In the genomic region with DNA sequence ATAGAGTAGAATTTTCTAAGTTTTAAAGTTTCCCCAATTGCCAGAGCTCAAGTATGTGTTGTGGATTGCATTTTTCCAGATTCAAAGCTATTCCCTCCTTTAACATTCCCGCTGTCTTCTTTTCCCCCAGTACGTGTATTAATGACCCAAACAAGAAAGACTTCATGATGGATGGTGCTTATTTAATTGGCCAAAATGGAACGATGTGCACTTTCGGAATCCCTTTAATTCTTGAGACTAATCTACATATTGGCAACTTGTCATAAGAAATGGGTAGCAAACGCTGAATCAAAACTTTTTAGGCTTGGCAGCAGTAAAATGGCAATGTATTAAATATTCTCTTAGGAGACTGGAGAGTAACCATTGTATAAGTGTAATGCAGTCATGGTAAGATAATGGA, we compare ENCODE assay signal across 35 cellular contexts.
DNase-seq lines count a peak whose midpoint lies in the region; ATAC-seq, FAIRE-seq and TF ChIP-seq lines count a peak whose summit lies in the region.
"Had no signal": no experiment of that assay in that cellular context is flagged by ENCODE, and none has a peak within 500 bp of the region (broad histone marks: within the 10 kb centered on the region; RNA-seq: fewer than 3 reads in every experiment).

No MANE protein-coding gene starts in this region.

- H3K79me1 ChIP-seq in H1 (ENCODE audit: low read depth, low read length): no peaks in the 10 kb centered on the region

- no peaks in the 10 kb centered on the region for H3K27me3 Mint-ChIP-seq in Caco-2 (ENCODE audit: insufficient read depth, unreplicated experiment)
- no peaks in the 10 kb centered on the region for H3K27me3 Mint-ChIP-seq in mesothelial cell of epicardium (ENCODE audit: low read depth)
- H3K27me3 Mint-ChIP-seq in HFFc6 (ENCODE audit: insufficient read depth): peaks cover 13% of the 10 kb centered on the region; the same call in 1 of the 2 replicates
- H3K27me3 Mint-ChIP-seq: B cell; CD4-positive, alpha-beta memory T cell; CD4-positive, alpha-beta T cell; CD8-positive, alpha-beta memory T cell had no signal

- H3K27ac Mint-ChIP-seq in Caco-2 (ENCODE audit: unreplicated experiment) (no peak overlapping the region), mesothelial cell of epicardium (peak overlapping the region; percentile 0), HFFc6 (no peak overlapping the region)
- H3K27ac Mint-ChIP-seq: B cell; CD14-positive monocyte; CD4-positive, alpha-beta memory T cell; CD4-positive, alpha-beta T cell; CD4-positive, CD25-positive, alpha-beta regulatory T cell; CD8-positive, alpha-beta memory T cell; CD8-positive, alpha-beta T cell had no signal

- no peak overlapping the region for H4K8ac ChIP-seq in H1 (ENCODE audit: extremely low read depth, insufficient read depth, low read length)

- H3K27me3 ChIP-seq in Caco-2 (replicated peaks; ENCODE audit: control insufficient read depth, insufficient read depth, low read length) (no peaks in the 10 kb centered on the region), H1 (replicated peaks in 1 of 4; ENCODE audit: control insufficient read depth in 3 of 4, extremely low read depth in 1 of 4, insufficient read depth in 3 of 4, low read length in 3 of 4) (no peaks in the 10 kb centered on the region)
- H3K27me3 ChIP-seq: BE2C; BLaER1; BLaER1 treated with 17β-estradiol and CSF1 and Interleukin-3, amounts not matched to agents 10 nM and 100 nM had no signal

- no peak overlapping the region for H3K14ac ChIP-seq in H1 (ENCODE audit: insufficient read length)

- H4K5ac ChIP-seq in H1 (ENCODE audit: insufficient read length, low read depth, low read length): no peak overlapping the region

- H3K4ac ChIP-seq in H1 (replicated peaks; ENCODE audit: insufficient read length, low read depth, low read length): no peak overlapping the region

- CTCF ChIA-PET in Caco-2 (lab: Charles Lee) (no interaction called here), HEK293 (lab: Yijun Ruan, JAX) (interaction anchor here (0.5 kb wide), 1 partner anchor 46 kb away, joined by 4 read pairs; no protein-coding TSS in a partner anchor), H1 (lab: Charles Lee; ENCODE audit: partially characterized antibody) (no interaction called here)

- H3K4me3 ChIP-seq in Caco-2 (ENCODE audit: low read depth, low read length) (no peak overlapping the region), HEK293 (ENCODE audit: low read depth, low read length) (no peak overlapping the region), H1 (ENCODE audit: extremely low read depth in 1 of 4, insufficient read depth in 2 of 4, low read depth in 3 of 4, low read length in 4 of 4) (no peak overlapping the region)
- H3K4me3 ChIP-seq: A549; BLaER1; BLaER1 treated with 17β-estradiol and CSF1 and Interleukin-3, amounts not matched to agents 10 nM and 100 nM had no signal

- H3K79me2 ChIP-seq in H1 (ENCODE audit: control insufficient read depth in 1 of 2, insufficient read depth in 2 of 2, low read length in 2 of 2): no peaks in the 10 kb centered on the region

- intact Hi-C loops in Caco-2 (cut with micrococcal nuclease; ENCODE audit: unreplicated experiment): no loop called here

- H3K9me3 ChIP-seq in Caco-2: peaks cover 2% of the 10 kb centered on the region; the same call in 1 of the 2 replicates
- no peaks in the 10 kb centered on the region for H3K9me3 ChIP-seq in HEK293 (ENCODE audit: control insufficient read depth, insufficient read depth, low read depth, low read length)
- no peaks in the 10 kb centered on the region for H3K9me3 ChIP-seq in H1 (ENCODE audit: insufficient read depth in 2 of 2, low read depth in 1 of 2, low read length in 1 of 2)
- H3K9me3 ChIP-seq: A549; BE2C; BLaER1; BLaER1 treated with 17β-estradiol and CSF1 and Interleukin-3, amounts not matched to agents 10 nM and 100 nM had no signal

- TF ChIP-seq CTCF in Caco-2 (IDR thresholded peaks at IDR 0.05; ENCODE audit: insufficient read depth in 1 of 2, low read depth in 1 of 2, low read length in 1 of 2, severe bottlenecking in 1 of 2, unreplicated experiment in 1 of 2) (no peak), HEK293 (tag by site-specific recombination; IDR thresholded peaks at IDR 0.05) (no peak), H1 (IDR thresholded peaks at IDR 0.05; ENCODE audit: control extremely low read depth in 1 of 3, insufficient read depth in 1 of 3, low read depth in 1 of 3, low read length in 3 of 3) (no peak), mesothelial cell of epicardium (IDR thresholded peaks at IDR 0.05; ENCODE audit: unreplicated experiment) (no peak), HFFc6 (IDR thresholded peaks at IDR 0.05) (no peak)

- H2BK12ac ChIP-seq in H1 (ENCODE audit: low read depth, low read length): no peak overlapping the region

- no peak overlapping the region for H2BK20ac ChIP-seq in H1 (ENCODE audit: low read length)

- no peak for TF ChIP-seq RAD21 in H1 (IDR thresholded peaks at IDR 0.05 in 1 of 2, conservative IDR thresholded peaks at IDR 0.05 in 1 of 2; ENCODE audit: low read depth in 2 of 2, low read length in 2 of 2)

- peaks cover 31% of the 10 kb centered on the region for H3K4me1 Mint-ChIP-seq in Caco-2 (ENCODE audit: low read depth, unreplicated experiment)
- peaks cover 56% of the 10 kb centered on the region for H3K4me1 Mint-ChIP-seq in mesothelial cell of epicardium
- H3K4me1 Mint-ChIP-seq in HFFc6 (ENCODE audit: low read depth): no peaks in the 10 kb centered on the region
- H3K4me1 Mint-ChIP-seq: B cell; CD14-positive monocyte; CD4-positive, alpha-beta memory T cell; CD8-positive, alpha-beta memory T cell had no signal

- DNase-seq in Caco-2 (no peak), H1 (ENCODE audit: low read depth in 1 of 2, low spot score in 2 of 2) (no peak), mesothelial cell of epicardium (ENCODE audit: low spot score in 2 of 2, unreplicated experiment in 2 of 2) (no peak), NCI-H2107 treated with DMSO at 0.1 percent for 48 hours (lab: John Stamatoyannopoulos, UW; ENCODE audit: unreplicated experiment) (no peak), HFFc6 (no peak)
- DNase-seq: 8988T; ACHN; AML-193; BE2C; C1 segment of cervical spinal cord; Calu3; CD4-positive, alpha-beta memory T cell; CD4-positive, alpha-beta T cell; CD4-positive, CD25-positive, alpha-beta regulatory T cell; CD8-positive, alpha-beta memory T cell; CD8-positive, alpha-beta T cell; COR-L47; DMS 273 treated with DMSO at 0.1 percent for 48 hours; DMS53; DMS79; DMS79 treated with DMSO at 0.1 percent for 48 hours; DND-41; EL had no signal

- no peak overlapping the region for H3K18ac ChIP-seq in H1 (ENCODE audit: extremely low read depth, low read length)

- TF ChIP-seq EP300 in H1 (IDR thresholded peaks at IDR 0.05; ENCODE audit: borderline replicate concordance in 1 of 2, low read depth in 2 of 2, low read length in 2 of 2): no peak

- H3K56ac ChIP-seq in H1 (replicated peaks; ENCODE audit: insufficient read length, low read depth, low read length): peak overlapping the region; percentile 22

- no TSS peak for BruUV-seq in Caco-2 (replicated peaks; lab: Mats Ljungman, UMichigan)

- H3K36me3 Mint-ChIP-seq in Caco-2 (ENCODE audit: insufficient read depth, unreplicated experiment) (peaks cover 18% of the 10 kb centered on the region), mesothelial cell of epicardium (no peaks in the 10 kb centered on the region), HFFc6 (ENCODE audit: low read depth) (no peaks in the 10 kb centered on the region)
- H3K36me3 Mint-ChIP-seq: CD4-positive, alpha-beta memory T cell; CD4-positive, CD25-positive, alpha-beta regulatory T cell; CD8-positive, alpha-beta memory T cell; CD8-positive, alpha-beta T cell had no signal

- no peak for ATAC-seq in HG02610 (IDR thresholded peaks at IDR 0.05; ENCODE audit: unreplicated experiment)
- no peak for ATAC-seq in GM21381 (IDR thresholded peaks at IDR 0.05; ENCODE audit: unreplicated experiment)
- ATAC-seq: A549; CD8-positive, alpha-beta T cell had no signal

- no peak overlapping the region for H4K91ac ChIP-seq in H1 (replicated peaks; ENCODE audit: insufficient read length, low read length)

- no peaks in the 10 kb centered on the region for H3K23me2 ChIP-seq in H1 (ENCODE audit: low read depth, low read length)

- no peak overlapping the region for H3K9ac ChIP-seq in H1 (replicated peaks in 1 of 4; ENCODE audit: extremely low read depth in 1 of 4, low read depth in 3 of 4, low read length in 3 of 4)
- H3K9ac ChIP-seq: BLaER1; BLaER1 treated with 17β-estradiol and CSF1 and Interleukin-3, amounts not matched to agents 10 nM and 100 nM had no signal

- no peaks in the 10 kb centered on the region for H3K36me3 ChIP-seq in Caco-2 (ENCODE audit: control insufficient read depth, insufficient read depth, low read length)
- H3K36me3 ChIP-seq in HEK293 (ENCODE audit: control insufficient read depth in 2 of 2, insufficient read depth in 1 of 2, low read length in 2 of 2): no peaks in the 10 kb centered on the region
- H3K36me3 ChIP-seq in H1 (ENCODE audit: control insufficient read depth in 2 of 4, insufficient read depth in 4 of 4, low read length in 3 of 4): no peaks in the 10 kb centered on the region
- H3K36me3 ChIP-seq: BE2C; BLaER1; BLaER1 treated with 17β-estradiol and CSF1 and Interleukin-3, amounts not matched to agents 10 nM and 100 nM had no signal

- TF ChIP-seq POLR2A in H1 (IDR thresholded peaks at IDR 0.05; ENCODE audit: control extremely low read depth in 1 of 2, low read depth in 2 of 2, low read length in 2 of 2): no peak

- no peak overlapping the region for H2BK5ac ChIP-seq in H1 (ENCODE audit: low read depth, low read length)

- POLR2A ChIA-PET in Caco-2 (lab: Charles Lee) (no interaction called here), HEK293 (lab: Yijun Ruan, JAX) (no interaction called here), H1 (lab: Charles Lee; ENCODE audit: partially characterized antibody) (no interaction called here)

- no peak overlapping the region for H2BK120ac ChIP-seq in H1 (replicated peaks; ENCODE audit: low read depth, low read length)

- no peak for FAIRE-seq in H1 (lab: Jason Lieb, UNC)
- FAIRE-seq: A204.1, A549, D721Med had no signal

- H3K27ac ChIP-seq in HEK293 (ENCODE audit: extremely low read depth, low read depth, low read length) (no peak overlapping the region), H1 (ENCODE audit: low read depth, low read length) (no peak overlapping the region)
- H3K27ac ChIP-seq: 22Rv1; A549; BLaER1; BLaER1 treated with 17β-estradiol and CSF1 and Interleukin-3, amounts not matched to agents 10 nM and 100 nM; C4-2B had no signal

- H3K4me1 ChIP-seq in Caco-2 (peaks cover 49% of the 10 kb centered on the region), HEK293 (ENCODE audit: control insufficient read depth, insufficient read depth, low read length) (no peaks in the 10 kb centered on the region), H1 (replicated peaks in 1 of 4; ENCODE audit: control insufficient read depth in 3 of 4, insufficient read depth in 4 of 4, low read length in 3 of 4) (no peaks in the 10 kb centered on the region)
- H3K4me1 ChIP-seq: A549; BE2C; BLaER1; BLaER1 treated with 17β-estradiol and CSF1 and Interleukin-3, amounts not matched to agents 10 nM and 100 nM had no signal

- no peak overlapping the region for H2AFZ ChIP-seq in H1 (ENCODE audit: low read length)

- no peak overlapping the region for H2AK5ac ChIP-seq in H1 (ENCODE audit: low read depth, low read length)

- H3K9me3 Mint-ChIP-seq in Caco-2 (ENCODE audit: unreplicated experiment): peaks cover 25% of the 10 kb centered on the region
- peaks cover 2% of the 10 kb centered on the region for H3K9me3 Mint-ChIP-seq in mesothelial cell of epicardium
- no peaks in the 10 kb centered on the region for H3K9me3 Mint-ChIP-seq in HFFc6
- H3K9me3 Mint-ChIP-seq: CD14-positive monocyte; CD4-positive, alpha-beta T cell; CD8-positive, alpha-beta T cell had no signal

- H3K23ac ChIP-seq in H1 (ENCODE audit: insufficient read length): no peak overlapping the region

- 91% methylated on average over 5 of the region's 5 CpGs; no CpG with 5 or more reads in 1 of the 2 experiments for WGBS in H1 (ENCODE audit: extremely low coverage in 1 of 2, insufficient coverage in 1 of 2, insufficient read length in 1 of 2, insufficient replicate concordance in 2 of 2, low coverage in 1 of 2, low lambda C conversion rate in 2 of 2, missing lambda C conversion rate in 1 of 2), 2 experiments

- no peak overlapping the region for H3K4me2 ChIP-seq in H1 (ENCODE audit: insufficient read depth in 1 of 2, low read depth in 2 of 2, low read length in 2 of 2)
- H3K4me2 ChIP-seq: A549; BLaER1; BLaER1 treated with 17β-estradiol and CSF1 and Interleukin-3, amounts not matched to agents 10 nM and 100 nM had no signal

- H4K20me1 ChIP-seq in H1 (replicated peaks in 1 of 2; ENCODE audit: control insufficient read depth in 1 of 2, insufficient read depth in 2 of 2, low read length in 2 of 2): no peaks in the 10 kb centered on the region
- H4K20me1 ChIP-seq: BLaER1; BLaER1 treated with 17β-estradiol and CSF1 and Interleukin-3, amounts not matched to agents 10 nM and 100 nM had no signal

- no peak overlapping the region for H2BK15ac ChIP-seq in H1 (ENCODE audit: low read length)

- H3K4me3 Mint-ChIP-seq in Caco-2 (ENCODE audit: unreplicated experiment): peak overlapping the region; percentile 37
- H3K4me3 Mint-ChIP-seq in mesothelial cell of epicardium: no peak overlapping the region
- H3K4me3 Mint-ChIP-seq in HFFc6: no peak overlapping the region
- H3K4me3 Mint-ChIP-seq: B cell; CD14-positive monocyte; CD4-positive, alpha-beta memory T cell; CD4-positive, alpha-beta T cell; CD4-positive, CD25-positive, alpha-beta regulatory T cell; CD8-positive, alpha-beta memory T cell; CD8-positive, alpha-beta T cell had no signal
